ENCODE assay signal across 11 cellular contexts in genomic region chr14:29745863-29746262, GRCh38.
DNase-seq lines count a peak whose midpoint lies in the region; ATAC-seq and TF ChIP-seq lines count a peak whose summit lies in the region.
"Had no signal": no experiment of that assay in that cellular context is flagged by ENCODE, and none has a peak within 500 bp of the region (broad histone marks: within the 10 kb centered on the region; RNA-seq: fewer than 3 reads in every experiment).

No MANE protein-coding gene starts in this region.

- H3K4me1 ChIP-seq in BLaER1 treated with 17β-estradiol and CSF1 and Interleukin-3, amounts not matched to agents 10 nM and 100 nM: peaks cover 0 to 12% (median 9%) of the 10 kb centered on the region in 10 experiments; a peak in 14 of 20 replicates
- H3K4me1 ChIP-seq in subcutaneous abdominal adipose tissue (ENCODE audit: control insufficient read depth in 5 of 5, insufficient read depth in 5 of 5, low read length in 5 of 5): peaks cover 2 to 49% (median 23%) of the 10 kb centered on the region in 5 donors
- H3K4me1 ChIP-seq in BE2C: no peaks in the 10 kb centered on the region

- no peak for DNase-seq in left ventricle myocardium superior
- no peak for DNase-seq in cardiac septum (ENCODE audit: low spot score)
- peak; percentile 48 for DNase-seq in dermis blood vessel endothelial cell
- no peak for DNase-seq in NAMALWA (ENCODE audit: low spot score)
- DNase-seq in BE2C: no peak
- DNase-seq: CD4-positive, alpha-beta memory T cell; DMS79 treated with DMSO at 0.1 percent for 48 hours; GF-D8; H9 had no signal

- peak overlapping the region in 8 of 11 experiments; percentile 40 to 73 (median 58); a peak in 16 of 22 replicates for H3K4me2 ChIP-seq in BLaER1 treated with 17β-estradiol and CSF1 and Interleukin-3, amounts not matched to agents 10 nM and 100 nM

- H3K9me3 ChIP-seq in BLaER1 treated with 17β-estradiol and CSF1 and Interleukin-3, amounts not matched to agents 10 nM and 100 nM (replicated peaks in 1 of 11): no peaks in the 10 kb centered on the region; a peak in 1 of 22 replicates
- no peaks in the 10 kb centered on the region for H3K9me3 ChIP-seq in subcutaneous abdominal adipose tissue (ENCODE audit: control insufficient read depth in 5 of 5, low read length in 5 of 5)
- H3K9me3 ChIP-seq in BE2C: no peaks in the 10 kb centered on the region

- H3K27me3 ChIP-seq in BLaER1 treated with 17β-estradiol and CSF1 and Interleukin-3, amounts not matched to agents 10 nM and 100 nM: no peaks in the 10 kb centered on the region
- H3K27me3 ChIP-seq in subcutaneous abdominal adipose tissue (ENCODE audit: control insufficient read depth in 5 of 5, insufficient read depth in 4 of 5, low read length in 5 of 5) (no peaks in the 10 kb centered on the region), BE2C (no peaks in the 10 kb centered on the region)

- no peaks in the 10 kb centered on the region for H3K36me3 ChIP-seq in BLaER1 treated with 17β-estradiol and CSF1 and Interleukin-3, amounts not matched to agents 10 nM and 100 nM
- H3K36me3 ChIP-seq in subcutaneous abdominal adipose tissue (ENCODE audit: control insufficient read depth in 5 of 5, insufficient read depth in 5 of 5, low read length in 5 of 5) (no peaks in the 10 kb centered on the region), BE2C (no peaks in the 10 kb centered on the region)

- no peak overlapping the region for H3K9ac ChIP-seq in BLaER1 treated with 17β-estradiol and CSF1 and Interleukin-3, amounts not matched to agents 10 nM and 100 nM
- no peak overlapping the region for H3K9ac ChIP-seq in subcutaneous abdominal adipose tissue (ENCODE audit: low read length in 5 of 5)

- no peak overlapping the region for H3K27ac ChIP-seq in BLaER1 treated with 17β-estradiol and CSF1 and Interleukin-3, amounts not matched to agents 10 nM and 100 nM
- peak overlapping the region; percentile 12 for H3K27ac ChIP-seq in subcutaneous abdominal adipose tissue (ENCODE audit: low read depth, low read length)

- ATAC-seq in left ventricle myocardium superior: peak; percentile 46

- intact Hi-C loops in left ventricle myocardium superior (cut with micrococcal nuclease) (no loop called here), cardiac septum (cut with DNase I) (no loop called here)

- TF ChIP-seq CTCF in BE2C (IDR thresholded peaks at IDR 0.05; ENCODE audit: low read depth, low read length): no peak

- no peak overlapping the region for H3K4me3 ChIP-seq in BLaER1 treated with 17β-estradiol and CSF1 and Interleukin-3, amounts not matched to agents 10 nM and 100 nM
- no peak overlapping the region for H3K4me3 ChIP-seq in subcutaneous abdominal adipose tissue (ENCODE audit: low read depth in 1 of 5, low read length in 5 of 5)
- no peak overlapping the region for H3K4me3 ChIP-seq in BE2C (ENCODE audit: low read depth, low read length)

- no peaks in the 10 kb centered on the region for H4K20me1 ChIP-seq in BLaER1 treated with 17β-estradiol and CSF1 and Interleukin-3, amounts not matched to agents 10 nM and 100 nM
